Comparison of ENCODE assay signal across 18 cellular contexts in genomic region chr17:76260669-76261068, GRCh38. TPM values are rescaled to one million over a fixed set of nuclear protein-coding genes. Genes with fewer than 3 reads are reported as not detected.
DNase-seq lines count a peak whose midpoint lies in the region; ATAC-seq and TF ChIP-seq lines count a peak whose summit lies in the region.
"Had no signal": no experiment of that assay in that cellular context is flagged by ENCODE, and none has a peak within 500 bp of the region (broad histone marks: within the 10 kb centered on the region; RNA-seq: fewer than 3 reads in every experiment).

No MANE protein-coding gene starts in this region.

- peak overlapping the region; percentile 46 for H3K4me3 Mint-ChIP-seq in activated B cell treated with CpG ODN at 0.5 μM for 24 hours
- no peak overlapping the region for H3K4me3 Mint-ChIP-seq in endodermal cell

- H3K9ac ChIP-seq in BLaER1 treated with 17β-estradiol and CSF1 and Interleukin-3, amounts not matched to agents 10 nM and 100 nM: peak overlapping the region in 9 of 11 experiments; percentile 5 to 81 (median 76); a peak in 14 of 22 replicates
- H3K9ac ChIP-seq in mucosa of stomach (ENCODE audit: low read length) (peak overlapping the region; percentile 62), endodermal cell (ENCODE audit: extremely low read depth, low read length, poor library complexity, severe bottlenecking) (no peak overlapping the region)

- POLR2A ChIA-PET in activated B cell treated with CpG ODN at 0.5 μM for 24 hours (lab: Charles Lee): interaction anchor here (2.2 to 17.7 kb wide), 5 partner anchors 8 to 137 kb away, joined by 13 to 481 read pairs (median 257); no protein-coding TSS in a partner anchor

- peaks cover 55 to 80% (median 74%) of the 10 kb centered on the region in 10 experiments for H3K4me1 ChIP-seq in BLaER1 treated with 17β-estradiol and CSF1 and Interleukin-3, amounts not matched to agents 10 nM and 100 nM
- H3K4me1 ChIP-seq in mucosa of stomach (ENCODE audit: control insufficient read depth, insufficient read depth, low read length): peaks cover 68% of the 10 kb centered on the region
- peaks cover 7% of the 10 kb centered on the region for H3K4me1 ChIP-seq in endodermal cell (ENCODE audit: control insufficient read depth, insufficient read depth, low read length)

- H3K27me3 ChIP-seq in BLaER1 treated with 17β-estradiol and CSF1 and Interleukin-3, amounts not matched to agents 10 nM and 100 nM: no peaks in the 10 kb centered on the region
- H3K27me3 ChIP-seq in mucosa of stomach (ENCODE audit: control insufficient read depth, insufficient read depth, low read length) (no peaks in the 10 kb centered on the region), endodermal cell (ENCODE audit: control insufficient read depth, insufficient read depth, low read length, poor library complexity, severe bottlenecking) (no peaks in the 10 kb centered on the region)
- H3K27me3 ChIP-seq: vagina had no signal

- 84 to 97% methylated on average over 2 to 5 of the region's 5 CpGs for WGBS in endodermal cell (ENCODE audit: insufficient coverage in 1 of 2, insufficient read length in 1 of 2), 2 experiments

- H4K20me1 ChIP-seq in BLaER1 treated with 17β-estradiol and CSF1 and Interleukin-3, amounts not matched to agents 10 nM and 100 nM: peaks cover 0 to 3% (median 0%) of the 10 kb centered on the region in 11 experiments; a peak in 2 of 22 replicates

- DNase-seq in activated B cell treated with CpG ODN at 0.5 μM for 24 hours: no peak
- no peak for DNase-seq in endodermal cell
- no peak for DNase-seq in activated gamma-delta T cell (lab: John Stamatoyannopoulos, UW)
- DNase-seq in left colon: no peak
- DNase-seq: AML-193; cerebellar nuclear complex; DMS153; midbrain; NCI-H510A treated with DMSO at 0.1 percent for 48 hours; stimulated activated naive CD4-positive, alpha-beta T cell treated with Interleukin-2 at 50 U/mL for 16 hours; SW 1271 had no signal

- CTCF ChIA-PET in activated B cell treated with CpG ODN at 0.5 μM for 24 hours (lab: Charles Lee): interaction anchor here (1.3 to 1.9 kb wide), 4 partner anchors 14 to 79 kb away, joined by 3 to 6 read pairs (median 3); no protein-coding TSS in a partner anchor

- TF ChIP-seq POLR2A in GM18505 (IDR thresholded peaks at IDR 0.05; ENCODE audit: borderline replicate concordance, extremely low read depth, insufficient read depth, insufficient read length): peak; percentile 68

- H3K27me3 Mint-ChIP-seq in activated B cell treated with CpG ODN at 0.5 μM for 24 hours (no peaks in the 10 kb centered on the region), endodermal cell (ENCODE audit: insufficient read depth) (no peaks in the 10 kb centered on the region)

- H3K9me3 Mint-ChIP-seq in activated B cell treated with CpG ODN at 0.5 μM for 24 hours: no peaks in the 10 kb centered on the region
- H3K9me3 Mint-ChIP-seq in endodermal cell: peaks cover 10% of the 10 kb centered on the region

- no peak for ATAC-seq in GM18505 (IDR thresholded peaks at IDR 0.05; ENCODE audit: unreplicated experiment)
- no peak for ATAC-seq in activated B cell treated with CpG ODN at 0.5 μM for 24 hours (ENCODE audit: low read depth)
- no peak for ATAC-seq in left colon
- no peak for ATAC-seq in HG03378 (IDR thresholded peaks at IDR 0.05; ENCODE audit: unreplicated experiment)

- no peak for TF ChIP-seq CTCF in activated B cell treated with CpG ODN at 0.5 μM for 24 hours (IDR thresholded peaks at IDR 0.05)
- no peak for TF ChIP-seq CTCF in endodermal cell (conservative IDR thresholded peaks at IDR 0.05)

- H3K27ac ChIP-seq in BLaER1 treated with 17β-estradiol and CSF1 and Interleukin-3, amounts not matched to agents 10 nM and 100 nM: peak overlapping the region in 9 of 11 experiments; percentile 89 to 98 (median 93); a peak in 18 of 22 replicates
- H3K27ac ChIP-seq in endodermal cell (ENCODE audit: low read depth, low read length): no peak overlapping the region
- H3K27ac ChIP-seq: vagina had no signal

- peaks cover 0 to 13% (median 5%) of the 10 kb centered on the region in 11 experiments; a peak in 8 of 22 replicates for H3K9me3 ChIP-seq in BLaER1 treated with 17β-estradiol and CSF1 and Interleukin-3, amounts not matched to agents 10 nM and 100 nM (replicated peaks in 1 of 11)
- H3K9me3 ChIP-seq in mucosa of stomach (ENCODE audit: control insufficient read depth, low read length) (no peaks in the 10 kb centered on the region), endodermal cell (ENCODE audit: control insufficient read depth, low read length) (no peaks in the 10 kb centered on the region)
- H3K9me3 ChIP-seq: vagina had no signal

- H3K27ac Mint-ChIP-seq in activated B cell treated with CpG ODN at 0.5 μM for 24 hours (peak overlapping the region; percentile 53), endodermal cell (no peak overlapping the region)

- H3K36me3 Mint-ChIP-seq in activated B cell treated with CpG ODN at 0.5 μM for 24 hours (ENCODE audit: low read depth): no peaks in the 10 kb centered on the region
- H3K36me3 Mint-ChIP-seq in endodermal cell (ENCODE audit: low read depth): no peaks in the 10 kb centered on the region

- intact Hi-C loops in activated B cell treated with CpG ODN at 0.5 μM for 24 hours (cut with micrococcal nuclease) (loop anchor here (1.0 to 10.0 kb wide), 2 partner anchors 8 to 966 kb away; no protein-coding TSS in a partner anchor), left colon (cut with DNase I, micrococcal nuclease) (no loop called here)

- H3K4me2 ChIP-seq in BLaER1 treated with 17β-estradiol and CSF1 and Interleukin-3, amounts not matched to agents 10 nM and 100 nM: peak overlapping the region; percentile 73 to 94 (median 85)
- H3K4me2 ChIP-seq: smooth muscle cell had no signal

- H3K4me3 ChIP-seq in BLaER1 treated with 17β-estradiol and CSF1 and Interleukin-3, amounts not matched to agents 10 nM and 100 nM: peak overlapping the region in 2 of 10 experiments; percentile 3 to 14; a peak in 3 of 20 replicates
- peak overlapping the region; percentile 7 for H3K4me3 ChIP-seq in mucosa of stomach (ENCODE audit: low read length)
- H3K4me3 ChIP-seq in endodermal cell (ENCODE audit: low read length): no peak overlapping the region
- H3K4me3 ChIP-seq: smooth muscle cell, vagina had no signal

- peaks cover 60% of the 10 kb centered on the region for H3K4me1 Mint-ChIP-seq in activated B cell treated with CpG ODN at 0.5 μM for 24 hours
- peaks cover 22% of the 10 kb centered on the region for H3K4me1 Mint-ChIP-seq in endodermal cell

- H3K36me3 ChIP-seq in BLaER1 treated with 17β-estradiol and CSF1 and Interleukin-3, amounts not matched to agents 10 nM and 100 nM: no peaks in the 10 kb centered on the region
- H3K36me3 ChIP-seq in mucosa of stomach (ENCODE audit: control insufficient read depth, insufficient read depth, low read length) (no peaks in the 10 kb centered on the region), endodermal cell (ENCODE audit: control insufficient read depth, insufficient read depth, low read length) (no peaks in the 10 kb centered on the region)
- H3K36me3 ChIP-seq: vagina had no signal

RNA-seq across cellular contexts. Expression of gene UBALD2, which starts 4.5 kb away (rescaled TPM):
- total RNA-seq in activated B cell treated with CpG ODN at 0.5 μM for 24 hours (144 and 152 TPM in 2 replicates), endodermal cell (10 to 100 TPM; 36.0 to 46.0 TPM), left colon (100 to 1,000 TPM in 1 of 2 donors, 10 to 100 TPM in 1; 75.6 to 113 TPM)
- 66.6 TPM for polyA plus RNA-seq in endodermal cell (2013, experiment 1 of 2)
- polyA plus RNA-seq in endodermal cell (2013, experiment 2 of 2): 76.0 TPM

RNA-seq across cellular contexts. Expression of gene RNF157, which starts 20.4 kb away (rescaled TPM):
- total RNA-seq in activated B cell treated with CpG ODN at 0.5 μM for 24 hours (3.1 and 3.5 TPM in 2 replicates), endodermal cell (10 to 100 TPM in 1 of 2 donors, 1 to 10 TPM in 1; 9.6 to 11.2 TPM), left colon (10 to 100 TPM; 23.6 to 89.3 TPM)
- polyA plus RNA-seq in endodermal cell (2013, experiment 1 of 2): 18.5 TPM
- 17.5 TPM for polyA plus RNA-seq in endodermal cell (2013, experiment 2 of 2)
- polyA plus RNA-seq: keratinocyte had no signal

RNA-seq across cellular contexts. Expression of gene QRICH2, which starts 47.4 kb away (rescaled TPM):
- total RNA-seq in activated B cell treated with CpG ODN at 0.5 μM for 24 hours (2.0 and 2.2 TPM in 2 replicates), endodermal cell (1 to 10 TPM; 3.5 to 5.0 TPM), left colon (1 to 10 TPM; 1.9 to 2.3 TPM)
- 2.2 TPM for polyA plus RNA-seq in endodermal cell (2013, experiment 1 of 2)
- 2.1 TPM for polyA plus RNA-seq in endodermal cell (2013, experiment 2 of 2)
